Comparison of ENCODE assay signal across 8 cellular contexts in the genomic region with DNA sequence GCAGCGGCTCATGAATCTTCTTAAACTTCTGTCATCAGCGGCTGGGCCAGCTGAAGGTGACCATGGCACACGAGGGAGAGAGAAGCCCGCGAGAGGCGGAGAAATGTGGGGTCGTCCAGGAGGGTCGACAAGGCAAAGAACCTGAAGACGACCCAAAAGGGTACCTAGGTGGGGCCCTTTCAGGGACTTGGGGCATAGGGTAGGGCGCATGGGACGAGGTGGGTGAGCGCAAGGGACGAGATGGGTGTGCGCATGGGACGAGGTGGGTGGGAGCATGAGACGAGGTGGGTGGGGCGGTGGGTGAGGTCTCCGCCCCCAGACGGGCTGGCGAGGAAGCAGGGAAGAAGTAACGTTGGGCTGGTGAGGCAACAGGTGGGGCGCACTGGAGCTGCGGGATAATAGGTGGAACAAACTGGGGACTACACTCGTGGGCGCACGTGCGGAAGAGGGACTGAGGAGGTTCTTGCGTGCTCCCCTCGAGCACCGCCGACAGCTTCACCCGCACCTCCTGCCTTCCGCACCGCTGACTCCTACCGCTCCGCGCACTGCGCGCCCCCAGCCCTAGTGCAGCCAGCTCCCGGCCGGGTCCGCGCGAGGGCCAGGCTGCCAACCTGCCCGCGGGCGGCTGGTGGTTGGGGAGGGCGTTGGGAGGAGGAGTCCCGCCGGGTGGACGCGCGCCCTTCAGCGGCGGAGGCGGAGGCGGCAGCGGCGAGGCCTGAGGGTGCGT. TPM values are rescaled to one million over a fixed set of nuclear protein-coding genes. Genes with fewer than 3 reads are reported as not detected.
DNase-seq lines count a peak whose midpoint lies in the region; ATAC-seq and TF ChIP-seq lines count a peak whose summit lies in the region.

No MANE protein-coding gene starts in this region.

- ATAC-seq in GM19372 (IDR thresholded peaks at IDR 0.05; ENCODE audit: low read depth, unreplicated experiment), result peak; percentile 43
- ATAC-seq in HG03460 (IDR thresholded peaks at IDR 0.05; ENCODE audit: unreplicated experiment), result peak; percentile 50
- ATAC-seq in activated CD8-positive, alpha-beta memory T cell treated with anti-CD3 and anti-CD28 coated beads, Interleukin-2, amount 10 ng/mL, durations not matched to agents 7 days and 5 days, result peak; percentile 79
- ATAC-seq in naive thymus-derived CD8-positive, alpha-beta T cell, result peak; percentile 33 to 58

- POLR2A ChIA-PET in naive thymus-derived CD8-positive, alpha-beta T cell (lab: Charles Lee), result no interaction called here

- CTCF ChIA-PET in activated CD8-positive, alpha-beta memory T cell treated with anti-CD3 and anti-CD28 coated beads, Interleukin-2, amount 10 ng/mL, durations not matched to agents 7 days and 5 days (lab: Charles Lee), result interaction anchor here (0.7 to 2.9 kb wide), 7 partner anchors 19 to 999 kb away, joined by 3 to 16 read pairs (median 3); no protein-coding TSS in a partner anchor

- H3K27ac Mint-ChIP-seq in activated CD8-positive, alpha-beta memory T cell treated with anti-CD3 and anti-CD28 coated beads, Interleukin-2, amount 10 ng/mL, durations not matched to agents 7 days and 5 days, result peak overlapping the region; percentile 8
- H3K27ac Mint-ChIP-seq in naive thymus-derived CD8-positive, alpha-beta T cell, result peak overlapping the region in 1 of 10 donors; percentile 7
- H3K27ac Mint-ChIP-seq in type B pancreatic cell, result peak overlapping the region; percentile 91

- H3K9me3 Mint-ChIP-seq in activated CD8-positive, alpha-beta memory T cell treated with anti-CD3 and anti-CD28 coated beads, Interleukin-2, amount 10 ng/mL, durations not matched to agents 7 days and 5 days (ENCODE audit: low read depth), result no peaks in the 10 kb centered on the region
- no peaks in the 10 kb centered on the region for H3K9me3 Mint-ChIP-seq in naive thymus-derived CD8-positive, alpha-beta T cell
- no peaks in the 10 kb centered on the region for H3K9me3 Mint-ChIP-seq in type B pancreatic cell

- H3K4me1 Mint-ChIP-seq in activated CD8-positive, alpha-beta memory T cell treated with anti-CD3 and anti-CD28 coated beads, Interleukin-2, amount 10 ng/mL, durations not matched to agents 7 days and 5 days, result peaks cover 17% of the 10 kb centered on the region
- peaks cover 13 to 27% (median 25%) of the 10 kb centered on the region in 4 donors for H3K4me1 Mint-ChIP-seq in naive thymus-derived CD8-positive, alpha-beta T cell
- peaks cover 19% of the 10 kb centered on the region for H3K4me1 Mint-ChIP-seq in type B pancreatic cell (ENCODE audit: unreplicated experiment)

- no peaks in the 10 kb centered on the region for H3K36me3 Mint-ChIP-seq in activated CD8-positive, alpha-beta memory T cell treated with anti-CD3 and anti-CD28 coated beads, Interleukin-2, amount 10 ng/mL, durations not matched to agents 7 days and 5 days
- no peaks in the 10 kb centered on the region for H3K36me3 Mint-ChIP-seq in naive thymus-derived CD8-positive, alpha-beta T cell
- H3K36me3 Mint-ChIP-seq in type B pancreatic cell, result no peaks in the 10 kb centered on the region

- H3K4me3 Mint-ChIP-seq in activated CD8-positive, alpha-beta memory T cell treated with anti-CD3 and anti-CD28 coated beads, Interleukin-2, amount 10 ng/mL, durations not matched to agents 7 days and 5 days, result peak overlapping the region; percentile 87
- H3K4me3 Mint-ChIP-seq in naive thymus-derived CD8-positive, alpha-beta T cell, result peak overlapping the region; percentile 73 to 95 (median 92)
- H3K4me3 Mint-ChIP-seq in type B pancreatic cell, result peak overlapping the region; percentile 98

- peaks cover 74% of the 10 kb centered on the region for H3K27me3 Mint-ChIP-seq in activated CD8-positive, alpha-beta memory T cell treated with anti-CD3 and anti-CD28 coated beads, Interleukin-2, amount 10 ng/mL, durations not matched to agents 7 days and 5 days
- H3K27me3 Mint-ChIP-seq in naive thymus-derived CD8-positive, alpha-beta T cell, result peaks cover 10 to 48% (median 33%) of the 10 kb centered on the region in 5 donors
- peaks cover 51% of the 10 kb centered on the region for H3K27me3 Mint-ChIP-seq in type B pancreatic cell

- DNase-seq in COLO668 (lab: John Stamatoyannopoulos, UW; ENCODE audit: unreplicated experiment) (peak; percentile 88), NCI-H69 (lab: John Stamatoyannopoulos, UW) (peak; percentile 55), fibroblast of gingiva (ENCODE audit: low read depth) (peak; percentile 69), type B pancreatic cell (ENCODE audit: extremely low spot score, unreplicated experiment) (no peak)
- DNase-seq in activated CD8-positive, alpha-beta memory T cell treated with anti-CD3 and anti-CD28 coated beads, Interleukin-2, amount 10 ng/mL, durations not matched to agents 7 days and 5 days, result peak; percentile 65
- peak in 3 of 10 donors; percentile 6 to 7 (median 7) for DNase-seq in naive thymus-derived CD8-positive, alpha-beta T cell

- peak; percentile 42 for TF ChIP-seq CTCF in type B pancreatic cell (conservative IDR thresholded peaks at IDR 0.05)

RNA-seq across cellular contexts. Expression of a gene that starts 23.2 kb away (rescaled TPM):
- not detected for total RNA-seq in activated CD8-positive, alpha-beta memory T cell treated with anti-CD3 and anti-CD28 coated beads, Interleukin-2, amount 10 ng/mL, durations not matched to agents 7 days and 5 days
- not detected for total RNA-seq in naive thymus-derived CD8-positive, alpha-beta T cell
- not detected for polyA plus RNA-seq in naive thymus-derived CD8-positive, alpha-beta T cell
- 3.7 and 9.4 TPM in 2 replicates for total RNA-seq in type B pancreatic cell (ENCODE audit: low replicate concordance)
